ENCODE assay signal across 8 cellular contexts in the genomic region with DNA sequence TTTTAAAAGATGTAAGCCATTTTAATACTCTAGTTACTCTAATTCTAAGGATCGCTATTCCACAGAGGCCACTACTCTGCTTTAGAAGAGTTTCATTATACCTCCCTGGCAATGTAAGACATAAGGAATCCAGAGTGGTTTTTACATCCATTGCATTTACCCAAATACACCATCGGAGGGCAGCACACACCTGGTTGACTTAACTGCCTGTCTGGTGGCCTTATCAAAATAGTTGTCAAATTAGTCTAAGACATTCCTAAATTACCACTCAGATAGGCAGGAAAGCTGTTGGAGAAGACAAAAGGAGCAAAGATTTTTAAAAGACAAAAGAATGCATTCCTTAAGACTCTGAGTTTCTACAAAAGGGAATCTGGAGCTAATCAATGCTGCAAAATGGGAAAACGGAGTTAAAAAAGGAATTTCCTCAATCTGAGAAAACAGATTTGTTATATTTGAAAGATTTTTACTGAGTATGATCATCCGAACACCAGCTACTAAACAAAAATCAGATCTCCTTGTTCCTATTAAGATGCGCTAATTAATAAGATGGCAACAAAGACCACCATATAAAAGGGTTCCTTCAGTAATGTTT. TPM values are rescaled to one million over a fixed set of nuclear protein-coding genes. Genes with fewer than 3 reads are reported as not detected.
A peak's percentile ranks its signal among the peaks of the same experiment; 100 is the strongest.
DNase-seq lines count a peak whose midpoint lies in the region; ATAC-seq, FAIRE-seq and TF ChIP-seq lines count a peak whose summit lies in the region.

No MANE protein-coding gene starts in this region.

- WGBS in A549 (ENCODE audit: missing lambda C conversion rate), result 42% methylated on average over 5 of the region's 5 CpGs

- no peak overlapping the region; a peak in 1 of 6 replicates for H3K27ac ChIP-seq in A549

- H3K4me2 ChIP-seq in A549, result no peak overlapping the region

- POLR2A ChIA-PET in A549 (lab: Yijun Ruan, JAX), result no interaction called here

- DNase-seq in A549 (ENCODE audit: low read depth in 1 of 2, low spot score in 1 of 2), result peak; percentile 49 to 81
- peak; percentile 73 for DNase-seq in GM12865 (ENCODE audit: low read depth)
- DNase-seq in NCI-H526 (lab: John Stamatoyannopoulos, UW), result peak; percentile 69 to 72
- DNase-seq in activated CD4-positive, alpha-beta T cell treated with anti-CD3 and anti-CD28 coated beads, Interleukin-2, amount 50 U/mL, for 48 hours, result peak; percentile 19 to 39
- DNase-seq in fibroblast of peridontal ligament (ENCODE audit: extremely low read depth), result peak; percentile 79
- DNase-seq in neural crest cell (ENCODE audit: low read depth, low spot score), result peak; percentile 55

- no peak overlapping the region for H3K27ac Mint-ChIP-seq in neural crest cell (ENCODE audit: unreplicated experiment)

- no peak overlapping the region for H3K4me3 Mint-ChIP-seq in neural crest cell

- no peaks in the 10 kb centered on the region for H3K36me3 Mint-ChIP-seq in neural crest cell (ENCODE audit: low read depth)

- peaks cover 4% of the 10 kb centered on the region for H3K4me1 Mint-ChIP-seq in neural crest cell

- ATAC-seq in A549 (peak; percentile 76 to 85; a peak in 5 of 6 replicates), HG03571 (IDR thresholded peaks at IDR 0.05; ENCODE audit: unreplicated experiment) (peak; percentile 51), HG03521 (IDR thresholded peaks at IDR 0.05; ENCODE audit: unreplicated experiment) (no peak)

- no peak for TF ChIP-seq EP300 in A549 (IDR thresholded peaks at IDR 0.05)

- TF ChIP-seq RAD21 in A549 (conservative IDR thresholded peaks at IDR 0.05 in 1 of 2, IDR thresholded peaks at IDR 0.05 in 1 of 2), result peak; percentile 94 to 96

- no peaks in the 10 kb centered on the region for H3K9me3 ChIP-seq in A549

- no peaks in the 10 kb centered on the region for H3K27me3 Mint-ChIP-seq in neural crest cell (ENCODE audit: low read depth)

- TF ChIP-seq CTCF in A549 (IDR thresholded peaks at IDR 0.05) (peak; percentile 91), GM12865 (IDR thresholded peaks at IDR 0.05; ENCODE audit: insufficient read depth, low read depth, low read length, missing control alignments) (peak; percentile 65), neural crest cell (conservative IDR thresholded peaks at IDR 0.05) (peak; percentile 99)

- no peak for FAIRE-seq in A549 (lab: Jason Lieb, UNC)

- no peak overlapping the region for H3K4me3 ChIP-seq in A549
- H3K4me3 ChIP-seq in GM12865 (ENCODE audit: low read depth, low read length), result no peak overlapping the region

- TF ChIP-seq POLR2A in A549 (IDR thresholded peaks at IDR 0.05; ENCODE audit: low read length), result no peak

- CTCF ChIA-PET in A549 (lab: Yijun Ruan, JAX), result interaction anchor here (0.6 to 9.4 kb wide), 40 partner anchors 10 to 712 kb away, joined by 3 to 137 read pairs (median 4); a partner anchor contains a TSS

- peaks cover 15% of the 10 kb centered on the region; the same call in 2 of the 3 replicates for H3K4me1 ChIP-seq in A549

- no peaks in the 10 kb centered on the region for H3K9me3 Mint-ChIP-seq in neural crest cell

TF ChIP-seq in A549, 52 proteins besides CTCF, POLR2A, EP300 and RAD21:
- TF ChIP-seq, protein P1, sequence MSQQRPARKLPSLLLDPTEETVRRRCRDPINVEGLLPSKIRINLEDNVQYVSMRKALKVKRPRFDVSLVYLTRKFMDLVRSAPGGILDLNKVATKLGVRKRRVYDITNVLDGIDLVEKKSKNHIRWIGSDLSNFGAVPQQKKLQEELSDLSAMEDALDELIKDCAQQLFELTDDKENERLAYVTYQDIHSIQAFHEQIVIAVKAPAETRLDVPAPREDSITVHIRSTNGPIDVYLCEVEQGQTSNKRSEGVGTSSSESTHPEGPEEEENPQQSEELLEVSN (IDR thresholded peaks at IDR 0.05; ENCODE audit: borderline replicate concordance, low read depth), result no peak
- peak; percentile 91 for TF ChIP-seq SMC3 (IDR thresholded peaks at IDR 0.05)
- TF ChIP-seq RFX5 (IDR thresholded peaks at IDR 0.05), result no peak

RNA-seq across cellular contexts. Expression of a gene that starts 33.8 kb away (rescaled TPM):
- polyA plus RNA-seq in A549 (2011; rRNA removed), result 5.6 and 6.0 TPM in 2 replicates
- polyA plus RNA-seq in A549 (2012; cell fraction: cytosol; rRNA removed), result 0.62 and 0.91 TPM in 2 replicates
- polyA plus RNA-seq in A549 (2012; cell fraction: nucleus; rRNA removed), result 1.0 and 1.4 TPM in 2 replicates
- 1.7 to 2.2 TPM (median 2.0 TPM) in 3 replicates for polyA plus RNA-seq in A549 (2017; fragmentation: RNase III; extraction: RNeasy Plus Mini Kit Qiagen cat#74134 plus additional on column Dnase treatment)
- 14.3 and 19.3 TPM in 2 replicates for polyA minus RNA-seq in A549 (2011; rRNA and poly(A)+ RNA removed)
- 35.8 and 38.2 TPM in 2 replicates for total RNA-seq in neural crest cell

Comparison
In these comparisons a context has a peak if more than half of its experiments do, and no peak if none do; other contexts are left out.
1. DNase-seq: peak in every context shown above with its lines; median percentile 79 in fibroblast of peridontal ligament; 73 in GM12865; 70 in NCI-H526; 65 in A549; 55 in neural crest cell; 29 in activated CD4-positive, alpha-beta T cell treated with anti-CD3 and anti-CD28 coated beads, Interleukin-2, amount 50 U/mL, for 48 hours.